14 cellular contexts compared by ENCODE assay signal in the genomic region with DNA sequence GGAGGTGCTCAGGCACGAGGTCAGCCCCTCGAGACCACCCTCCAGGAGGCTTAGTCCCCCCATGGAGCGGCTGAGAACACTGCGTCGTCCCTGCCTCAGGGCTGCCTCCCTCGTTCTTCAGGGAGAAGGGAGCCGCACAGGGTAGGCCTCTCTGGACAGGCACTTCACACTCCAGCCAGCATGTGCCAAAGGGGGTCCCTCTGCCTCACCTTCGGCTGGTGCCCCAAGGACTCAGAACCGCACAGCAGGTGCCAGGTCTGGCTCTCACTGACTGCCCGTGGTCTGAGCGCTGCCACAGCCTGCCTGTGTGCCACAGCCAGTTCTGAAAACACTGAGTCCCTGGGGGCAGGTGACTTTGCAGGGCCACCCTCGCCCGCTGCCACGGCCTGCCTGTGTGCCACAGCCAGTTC.
"Had no signal": no experiment of that assay in that cellular context is flagged by ENCODE, and none has a peak within 500 bp of the region (broad histone marks: within the 10 kb centered on the region; RNA-seq: fewer than 3 reads in every experiment).

No MANE protein-coding gene starts in this region.

- DNase-seq: activated CD4-positive, alpha-beta memory T cell treated with anti-CD3 and anti-CD28 coated beads, Interleukin-2, amount 10 ng/mL, durations not matched to agents 7 days and 5 days; activated gamma-delta T cell; activated naive CD8-positive, alpha-beta T cell treated with anti-CD3 and anti-CD28 coated beads for 36 hours; activated T-cell treated with anti-CD3 and anti-CD28 coated beads, Interleukin-2, amount 50 U/mL, for 48 hours; foreskin melanocyte; heart right ventricle; left ventricle myocardium superior; small intestine; SW 1271; T1000 had no signal

- H3K36me3 ChIP-seq: breast epithelium, tibial nerve had no signal

- H3K9me3 ChIP-seq: breast epithelium, heart right ventricle, tibial nerve had no signal

- ATAC-seq: left ventricle myocardium superior; stimulated activated effector memory CD8-positive, alpha-beta T cell treated with anti-CD3 and anti-CD28 coated beads, Interleukin-12 subunit alpha, Interleukin-12 subunit beta, amount 100 ng/mL, for 72 hours had no signal

- H3K4me3 ChIP-seq: breast epithelium, heart right ventricle, tibial nerve had no signal

- FAIRE-seq: keratinocyte, small intestine had no signal

- H3K27ac ChIP-seq: breast epithelium, heart right ventricle, tibial nerve had no signal

- H3K4me1 ChIP-seq: breast epithelium, heart right ventricle had no signal
